Comparison of ENCODE assay signal across 8 cellular contexts in the genomic region with DNA sequence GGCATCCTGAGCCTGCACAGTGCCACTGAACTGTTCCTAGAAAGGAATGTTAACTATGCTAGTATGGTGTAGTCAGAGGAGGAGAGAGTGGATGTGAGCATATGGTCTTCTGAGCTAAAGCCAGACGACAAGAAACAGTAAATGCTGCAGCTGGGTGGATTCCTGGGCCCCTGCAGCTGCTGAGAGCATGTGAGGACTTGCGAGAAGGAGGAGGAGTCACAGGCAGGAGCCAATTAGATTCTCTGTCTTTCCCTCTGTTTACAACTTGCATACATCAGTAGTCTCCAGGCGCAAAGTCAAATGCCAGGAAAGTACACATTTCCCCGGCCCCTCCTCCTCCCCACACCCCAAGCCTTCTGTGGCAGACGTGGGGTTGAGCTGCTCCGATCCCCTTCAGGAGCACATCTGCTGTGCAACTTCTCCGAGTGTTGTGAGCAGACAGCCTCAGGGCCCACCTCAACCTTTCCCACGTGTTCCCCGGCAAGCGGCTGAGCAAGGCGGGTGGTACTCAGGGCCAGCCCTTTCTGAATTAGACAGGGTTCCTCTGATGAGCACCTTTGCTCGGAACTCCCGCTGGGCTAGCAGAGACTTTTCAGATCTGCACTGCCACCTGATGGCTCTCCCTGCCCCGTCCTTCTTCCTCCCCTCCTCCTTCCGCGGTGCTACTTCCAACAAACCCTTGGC.
DNase-seq lines count a peak whose midpoint lies in the region; ATAC-seq and TF ChIP-seq lines count a peak whose summit lies in the region.

No MANE protein-coding gene starts in this region.

- ATAC-seq in right lobe of liver (peak in 3 of 4 donors; percentile 5 to 16 (median 7)), HG03469 (IDR thresholded peaks at IDR 0.05; ENCODE audit: unreplicated experiment) (no peak)

- H3K4me1 ChIP-seq in HUES6 (ENCODE audit: control insufficient read depth, insufficient read depth, low read length) (peaks cover 44% of the 10 kb centered on the region), right lobe of liver (peaks cover 0 to 3% (median 0%) of the 10 kb centered on the region in 4 donors), thymus (ENCODE audit: control insufficient read depth, insufficient read depth, low read length) (peaks cover 13% of the 10 kb centered on the region)

- H3K27me3 ChIP-seq in HUES6 (ENCODE audit: control insufficient read depth, insufficient read depth, low read length) (no peaks in the 10 kb centered on the region), right lobe of liver (no peaks in the 10 kb centered on the region), thymus (ENCODE audit: control insufficient read depth, insufficient read depth) (no peaks in the 10 kb centered on the region)

- intact Hi-C loops in right lobe of liver (cut with DNase I) = no loop called here

- WGBS in right lobe of liver (ENCODE audit: insufficient coverage, low coverage, low lambda C conversion rate, missing lambda C conversion rate) = 41% methylated on average over 9 of the region's 16 CpGs
- WGBS in thymus = under 1% methylated on average over 16 of the region's 16 CpGs

- no peak overlapping the region for H3K9ac ChIP-seq in HUES6 (ENCODE audit: low read length)

- H3K4me3 ChIP-seq in GM12865 (ENCODE audit: low read depth, low read length) = no peak overlapping the region
- H3K4me3 ChIP-seq in HUES6 (ENCODE audit: low read depth, low read length) = peak overlapping the region; percentile 18; the same call in 1 of the 2 replicates
- H3K4me3 ChIP-seq in right lobe of liver = no peak overlapping the region
- no peak overlapping the region for H3K4me3 ChIP-seq in thymus (ENCODE audit: low read length)

- H3K9me3 ChIP-seq in HUES6 (ENCODE audit: control insufficient read depth, insufficient read depth, low read depth, low read length) (peaks cover 3% of the 10 kb centered on the region; the same call in 1 of the 2 replicates), right lobe of liver (no peaks in the 10 kb centered on the region), thymus (ENCODE audit: control insufficient read depth) (no peaks in the 10 kb centered on the region)

- TF ChIP-seq POLR2A in right lobe of liver (IDR thresholded peaks at IDR 0.05) = no peak

- no peak overlapping the region for H3K27ac ChIP-seq in HUES6 (ENCODE audit: low read depth, low read length)
- H3K27ac ChIP-seq in caudate nucleus (ENCODE audit: low read depth, low read length) = peak overlapping the region; percentile 6
- H3K27ac ChIP-seq in right lobe of liver = no peak overlapping the region
- peak overlapping the region; percentile 65 for H3K27ac ChIP-seq in thymus (ENCODE audit: low read depth)

- TF ChIP-seq CTCF in GM12865 (IDR thresholded peaks at IDR 0.05; ENCODE audit: insufficient read depth, low read depth, low read length, missing control alignments) = peak; percentile 24
- TF ChIP-seq CTCF in right lobe of liver (IDR thresholded peaks at IDR 0.05) = no peak

- H3K36me3 ChIP-seq in HUES6 (ENCODE audit: control insufficient read depth, insufficient read depth, low read length) (no peaks in the 10 kb centered on the region), right lobe of liver (no peaks in the 10 kb centered on the region), thymus (ENCODE audit: control insufficient read depth, insufficient read depth) (no peaks in the 10 kb centered on the region)

- peak; percentile 62 for DNase-seq in GM12865 (ENCODE audit: low read depth)
- peak; percentile 77 for DNase-seq in SK-N-DZ (ENCODE audit: low spot score)
- DNase-seq in caudate nucleus (lab: John Stamatoyannopoulos, UW) = peak in 43 of 61 donors; percentile 0 to 50 (median 20)
- no peak for DNase-seq in right lobe of liver
- no peak for DNase-seq in HK-2 (ENCODE audit: unreplicated experiment)

Comparison
In these comparisons a context has a peak if more than half of its experiments do, and no peak if none do; other contexts are left out.
1. DNase-seq: peak in GM12865 (single experiment), SK-N-DZ (single experiment) and caudate nucleus (43 of 61); none in right lobe of liver (0 of 3) and HK-2 (single experiment).
2. H3K27ac ChIP-seq: peak in caudate nucleus (single experiment) and thymus (single experiment); none in HUES6 (single experiment) and right lobe of liver (0 of 3).